In the genomic region with DNA sequence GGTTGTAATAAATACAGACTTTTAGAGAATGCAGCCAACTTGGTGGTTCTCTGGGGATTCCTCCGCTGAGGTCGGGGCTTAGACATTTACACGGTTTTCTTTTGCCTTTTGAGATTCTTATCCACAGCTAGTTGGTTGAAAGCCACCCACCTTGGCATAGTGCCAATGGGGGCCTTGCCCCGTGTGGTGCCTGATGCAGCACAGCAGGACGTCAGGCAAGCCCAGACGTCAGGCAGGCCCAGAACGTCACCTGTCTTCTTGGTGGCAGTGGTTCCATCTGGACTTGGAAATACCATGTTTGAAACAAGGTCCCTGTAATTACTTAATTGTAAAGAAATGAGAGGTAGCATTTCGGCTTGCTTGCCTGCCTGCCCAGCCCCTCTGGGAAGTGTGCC, we compare ENCODE assay signal across 11 cellular contexts.
A peak's percentile ranks its signal among the peaks of the same experiment; 100 is the strongest.
DNase-seq lines count a peak whose midpoint lies in the region; ATAC-seq and TF ChIP-seq lines count a peak whose summit lies in the region.
"Had no signal": no experiment of that assay in that cellular context is flagged by ENCODE, and none has a peak within 500 bp of the region (broad histone marks: within the 10 kb centered on the region; RNA-seq: fewer than 3 reads in every experiment).

No MANE protein-coding gene starts in this region.

- intact Hi-C loops in body of pancreas (cut with DNase I) (no loop called here), gastrocnemius medialis (cut with DNase I; ENCODE audit: low total_unique reads) (no loop called here)

- H3K9me2 ChIP-seq in Karpas-422 (replicated peaks; ENCODE audit: insufficient read depth, low read length) = no peaks in the 10 kb centered on the region

- no peak overlapping the region for H3K9ac ChIP-seq in Karpas-422 (ENCODE audit: low read length)

- H3K27ac ChIP-seq in body of pancreas = peak overlapping the region in 3 of 4 donors; percentile 42 to 59 (median 53)
- peak overlapping the region; percentile 7 to 18 (median 10) for H3K27ac ChIP-seq in gastrocnemius medialis
- H3K27ac ChIP-seq in Karpas-422 (ENCODE audit: low read length) = no peak overlapping the region

- no peaks in the 10 kb centered on the region for H3K79me2 ChIP-seq in Karpas-422 (ENCODE audit: low read length)

- peaks cover 45% of the 10 kb centered on the region for H4K20me1 ChIP-seq in Karpas-422 (ENCODE audit: insufficient read depth, low read depth, low read length)

- no peaks in the 10 kb centered on the region for H3K9me3 ChIP-seq in body of pancreas
- no peaks in the 10 kb centered on the region for H3K9me3 ChIP-seq in gastrocnemius medialis
- no peaks in the 10 kb centered on the region for H3K9me3 ChIP-seq in Karpas-422 (ENCODE audit: low read length)
- H3K9me3 ChIP-seq: A549, heart right ventricle had no signal

- no peak for ATAC-seq in body of pancreas
- no peak for ATAC-seq in gastrocnemius medialis
- ATAC-seq in HG03159 (IDR thresholded peaks at IDR 0.05; ENCODE audit: unreplicated experiment) = no peak
- ATAC-seq: A549, heart right ventricle had no signal

- 34 to 35% methylated on average over 8 of the region's 8 CpGs for WGBS in body of pancreas, 2 donors

- H3K4me3 ChIP-seq in body of pancreas = no peak overlapping the region
- no peak overlapping the region for H3K4me3 ChIP-seq in gastrocnemius medialis
- no peak overlapping the region for H3K4me3 ChIP-seq in Karpas-422 (ENCODE audit: low read length)
- H3K4me3 ChIP-seq: A549 had no signal

- TF ChIP-seq POLR2A in body of pancreas (IDR thresholded peaks at IDR 0.05) = no peak
- no peak for TF ChIP-seq POLR2A in gastrocnemius medialis (IDR thresholded peaks at IDR 0.05)

- no peak overlapping the region for H3K4me2 ChIP-seq in Karpas-422 (ENCODE audit: low read depth, low read length, poor library complexity, severe bottlenecking)
- H3K4me2 ChIP-seq: A549 had no signal

- H3K4me1 ChIP-seq in body of pancreas (peaks cover 88% of the 10 kb centered on the region), gastrocnemius medialis (peaks cover 82 to 88% of the 10 kb centered on the region in 2 donors), Karpas-422 (ENCODE audit: low read length) (peaks cover 5% of the 10 kb centered on the region; the same call in 1 of the 2 replicates)

- H2AFZ ChIP-seq in Karpas-422 (ENCODE audit: low read length) = no peak overlapping the region

- in situ Hi-C loops in gastrocnemius medialis (cut with MboI; ENCODE audit: low sequenced_read_pairs in 4 of 4) = no loop called here

- DNase-seq in NCI-H510A treated with DMSO at 0.1 percent for 48 hours (lab: John Stamatoyannopoulos, UW) (peak; percentile 21), NCI-H510A (lab: John Stamatoyannopoulos, UW) (no peak), NCI-H1105 treated with DMSO at 0.1 percent for 48 hours (lab: John Stamatoyannopoulos, UW) (peak; percentile 61), body of pancreas (no peak), gastrocnemius medialis (no peak), NCI-H2196 treated with DMSO at 0.1 percent for 48 hours (lab: John Stamatoyannopoulos, UW; ENCODE audit: unreplicated experiment) (no peak), Karpas-422 (no peak)
- DNase-seq: heart right ventricle, NCI-H1048 had no signal

- H3K27me3 ChIP-seq in body of pancreas (no peaks in the 10 kb centered on the region), gastrocnemius medialis (no peaks in the 10 kb centered on the region), Karpas-422 (ENCODE audit: low read length) (no peaks in the 10 kb centered on the region)
- H3K27me3 ChIP-seq: heart right ventricle had no signal

- no peaks in the 10 kb centered on the region for H3K36me3 ChIP-seq in body of pancreas (replicated peaks in 1 of 2; ENCODE audit: insufficient read depth in 1 of 2, low read depth in 2 of 2)
- H3K36me3 ChIP-seq in gastrocnemius medialis = no peaks in the 10 kb centered on the region
- H3K36me3 ChIP-seq in Karpas-422 (ENCODE audit: insufficient read depth, low read length) = no peaks in the 10 kb centered on the region
- H3K36me3 ChIP-seq: heart right ventricle had no signal

- TF ChIP-seq CTCF in body of pancreas (IDR thresholded peaks at IDR 0.05) (no peak), gastrocnemius medialis (IDR thresholded peaks at IDR 0.05 in 4 of 5, conservative IDR thresholded peaks at IDR 0.05 in 1 of 5) (no peak)

Comparison
In these comparisons a context has a peak if more than half of its experiments do, and no peak if none do; other contexts are left out.
1. DNase-seq: peak in NCI-H510A treated with DMSO at 0.1 percent for 48 hours (single experiment) and NCI-H1105 treated with DMSO at 0.1 percent for 48 hours (single experiment); none in NCI-H510A (single experiment), body of pancreas (0 of 4), gastrocnemius medialis (0 of 2), NCI-H2196 treated with DMSO at 0.1 percent for 48 hours (single experiment) and Karpas-422 (single experiment).